Comparison of ENCODE assay signal across 22 cellular contexts in genomic region chr10:22702348-22702747, GRCh38. TPM values are rescaled to one million over a fixed set of nuclear protein-coding genes. Genes with fewer than 3 reads are reported as not detected.
A peak's percentile ranks its signal among the peaks of the same experiment; 100 is the strongest.
DNase-seq lines count a peak whose midpoint lies in the region; ATAC-seq, FAIRE-seq and TF ChIP-seq lines count a peak whose summit lies in the region.
"Had no signal": no experiment of that assay in that cellular context is flagged by ENCODE, and none has a peak within 500 bp of the region (broad histone marks: within the 10 kb centered on the region; RNA-seq: fewer than 3 reads in every experiment).

No MANE protein-coding gene starts in this region.

- H3K27ac Mint-ChIP-seq in astrocyte (ENCODE audit: unreplicated experiment), result no peak overlapping the region
- H3K27ac Mint-ChIP-seq: activated naive CD4-positive, alpha-beta T cell treated with anti-CD3 and anti-CD28 coated beads, Interleukin-2, amount 10 ng/mL, durations not matched to agents 7 days and 5 days; stimulated activated naive CD8-positive, alpha-beta T cell treated with anti-CD3 and anti-CD28 coated beads, Interleukin-15, Interleukin-2, amounts not matched to agents 100 ng/mL and 50 ng/mL, for 24 hours had no signal

- H3K9ac ChIP-seq in astrocyte (ENCODE audit: low read length) (no peak overlapping the region), stomach smooth muscle (ENCODE audit: low read length in 2 of 2) (no peak overlapping the region)

- TF ChIP-seq CTCF in astrocyte (IDR thresholded peaks at IDR 0.05; ENCODE audit: insufficient read depth, low read depth, low read length), result no peak
- TF ChIP-seq CTCF in fibroblast of villous mesenchyme (IDR thresholded peaks at IDR 0.05; ENCODE audit: insufficient read depth, low read depth, low read length), result no peak

- no peak overlapping the region for H3K4me2 ChIP-seq in astrocyte (ENCODE audit: low read length)

- no peaks in the 10 kb centered on the region for H3K27me3 ChIP-seq in astrocyte (ENCODE audit: insufficient read depth, low read length)
- no peaks in the 10 kb centered on the region for H3K27me3 ChIP-seq in stomach smooth muscle (ENCODE audit: control insufficient read depth in 1 of 2, insufficient read depth in 2 of 2, low read length in 2 of 2)
- H3K27me3 ChIP-seq: spleen, vagina had no signal

- peak; percentile 21 for ATAC-seq in Right ventricle myocardium inferior
- no peak for ATAC-seq in HG03139 (IDR thresholded peaks at IDR 0.05; ENCODE audit: unreplicated experiment)
- ATAC-seq: left cardiac atrium had no signal

- peaks cover 100% of the 10 kb centered on the region for H3K79me2 ChIP-seq in astrocyte (ENCODE audit: insufficient read depth, low read length)

- FAIRE-seq in astrocyte (lab: Jason Lieb, UNC), result no peak
- FAIRE-seq: H54, RCC 7860 had no signal

- intact Hi-C loops in Right ventricle myocardium inferior (cut with DNase I), result no loop called here
- intact Hi-C loops in cardiac septum (cut with DNase I), result no loop called here

- no peaks in the 10 kb centered on the region for H3K9me3 Mint-ChIP-seq in astrocyte (ENCODE audit: unreplicated experiment)
- H3K9me3 Mint-ChIP-seq: activated naive CD4-positive, alpha-beta T cell treated with anti-CD3 and anti-CD28 coated beads, Interleukin-2, amount 10 ng/mL, durations not matched to agents 7 days and 5 days had no signal

- H2AFZ ChIP-seq in astrocyte (ENCODE audit: low read depth, low read length), result no peak overlapping the region

- H4K20me1 ChIP-seq in astrocyte (ENCODE audit: insufficient read depth, low read length), result peaks cover 89% of the 10 kb centered on the region

- DNase-seq in Right ventricle myocardium inferior (ENCODE audit: missing footprints), result no peak
- no peak for DNase-seq in cardiac septum (ENCODE audit: low spot score)
- peak; percentile 31 for DNase-seq in astrocyte (ENCODE audit: low read depth)
- DNase-seq in fibroblast of villous mesenchyme (ENCODE audit: low read depth), result peak; percentile 89
- DNase-seq in stimulated activated CD4-positive, alpha-beta T cell treated with anti-CD3 and anti-CD28 coated beads, Interleukin-4, amount 100 ng/mL, for 24 hours, result no peak
- no peak for DNase-seq in GM19238 (ENCODE audit: insufficient read length, low spot score)
- DNase-seq: activated naive CD4-positive, alpha-beta T cell treated with anti-CD3 and anti-CD28 coated beads, Interleukin-2, amount 10 ng/mL, durations not matched to agents 7 days and 5 days; Caco-2; cerebellar nuclear complex; left cardiac atrium; NCI-H2107; posterior cingulate gyrus; spleen; SW 1271; WERI-Rb-1 had no signal

- H3K4me1 ChIP-seq in astrocyte (ENCODE audit: insufficient read depth, low read length), result no peaks in the 10 kb centered on the region
- peaks cover 47% of the 10 kb centered on the region for H3K4me1 ChIP-seq in stomach smooth muscle (ENCODE audit: control insufficient read depth, insufficient read depth, low read length)

- H3K4me3 ChIP-seq in astrocyte (ENCODE audit: insufficient read depth, low read depth, low read length) (no peak overlapping the region), fibroblast of villous mesenchyme (ENCODE audit: low read depth, low read length) (no peak overlapping the region), stomach smooth muscle (ENCODE audit: low read length in 2 of 2) (no peak overlapping the region)
- H3K4me3 ChIP-seq: spleen, vagina had no signal

- H3K4me1 Mint-ChIP-seq in astrocyte (ENCODE audit: low read depth, unreplicated experiment), result peaks cover 8% of the 10 kb centered on the region

- H3K4me3 Mint-ChIP-seq in astrocyte (ENCODE audit: unreplicated experiment), result no peak overlapping the region
- H3K4me3 Mint-ChIP-seq: activated naive CD4-positive, alpha-beta T cell treated with anti-CD3 and anti-CD28 coated beads, Interleukin-2, amount 10 ng/mL, durations not matched to agents 7 days and 5 days; stimulated activated naive CD8-positive, alpha-beta T cell treated with anti-CD3 and anti-CD28 coated beads, Interleukin-15, Interleukin-2, amounts not matched to agents 100 ng/mL and 50 ng/mL, for 24 hours had no signal

- H3K9me3 ChIP-seq in astrocyte (ENCODE audit: insufficient read depth, low read depth, low read length) (no peaks in the 10 kb centered on the region), stomach smooth muscle (ENCODE audit: control insufficient read depth in 2 of 2, low read length in 2 of 2) (no peaks in the 10 kb centered on the region)
- H3K9me3 ChIP-seq: Caco-2, spleen, vagina had no signal

- no peak overlapping the region for H3K27ac ChIP-seq in astrocyte (ENCODE audit: low read depth, low read length)
- peak overlapping the region; percentile 20 for H3K27ac ChIP-seq in stomach smooth muscle (ENCODE audit: low read length)
- H3K27ac ChIP-seq: epithelial cell of prostate, vagina, WERI-Rb-1 had no signal

- H3K27me3 Mint-ChIP-seq in astrocyte (ENCODE audit: low read depth, unreplicated experiment), result no peaks in the 10 kb centered on the region
- H3K27me3 Mint-ChIP-seq: activated naive CD4-positive, alpha-beta T cell treated with anti-CD3 and anti-CD28 coated beads, Interleukin-2, amount 10 ng/mL, durations not matched to agents 7 days and 5 days; stimulated activated naive CD8-positive, alpha-beta T cell treated with anti-CD3 and anti-CD28 coated beads, Interleukin-15, Interleukin-2, amounts not matched to agents 100 ng/mL and 50 ng/mL, for 24 hours had no signal

- H3K36me3 Mint-ChIP-seq in astrocyte (ENCODE audit: low read depth, unreplicated experiment), result peaks cover 4% of the 10 kb centered on the region

- no peaks in the 10 kb centered on the region for H3K36me3 ChIP-seq in astrocyte (ENCODE audit: insufficient read depth, low read length)
- no peaks in the 10 kb centered on the region for H3K36me3 ChIP-seq in stomach smooth muscle (ENCODE audit: control insufficient read depth in 2 of 2, insufficient read depth in 2 of 2, low read length in 2 of 2)
- H3K36me3 ChIP-seq: vagina, WERI-Rb-1 had no signal

RNA-seq across cellular contexts. Expression of gene PIP4K2A, which starts 12.0 kb away (rescaled TPM):
- total RNA-seq in Right ventricle myocardium inferior (14.0 TPM), cardiac septum (20.0 TPM), astrocyte (36.8 and 37.9 TPM in 2 replicates), fibroblast of villous mesenchyme (35.8 and 66.7 TPM in 2 replicates)

Comparison
In these comparisons a context has a peak if more than half of its experiments do, and no peak if none do; other contexts are left out.
1. DNase-seq: peak in astrocyte (single experiment) and fibroblast of villous mesenchyme (single experiment); none in Right ventricle myocardium inferior (single experiment), cardiac septum (single experiment), stimulated activated CD4-positive, alpha-beta T cell treated with anti-CD3 and anti-CD28 coated beads, Interleukin-4, amount 100 ng/mL, for 24 hours (single experiment) and GM19238 (single experiment).